Comparison of ENCODE assay signal across 9 cellular contexts in genomic region chr18:54776282-54776977, GRCh38. TPM values are rescaled to one million over a fixed set of nuclear protein-coding genes. Genes with fewer than 3 reads are reported as not detected.
DNase-seq lines count a peak whose midpoint lies in the region; ATAC-seq and TF ChIP-seq lines count a peak whose summit lies in the region.
"Had no signal": no experiment of that assay in that cellular context is flagged by ENCODE, and none has a peak within 500 bp of the region (broad histone marks: within the 10 kb centered on the region; RNA-seq: fewer than 3 reads in every experiment).

No MANE protein-coding gene starts in this region.

- intact Hi-C loops in lower lobe of right lung (cut with DNase I) (no loop called here), prostate gland (cut with DNase I) (no loop called here)

- H3K9me3 ChIP-seq in lower lobe of right lung (no peaks in the 10 kb centered on the region), prostate gland (no peaks in the 10 kb centered on the region)
- H3K9me3 ChIP-seq: thoracic aorta had no signal

- DNase-seq in UCSD-AML1 (lab: John Stamatoyannopoulos, UW; ENCODE audit: unreplicated experiment) (peak; percentile 41), lower lobe of right lung (no peak), prostate gland (ENCODE audit: low spot score) (no peak), GF-D8 (lab: John Stamatoyannopoulos, UW) (no peak)
- no peak for DNase-seq in activated naive CD4-positive, alpha-beta T cell (lab: John Stamatoyannopoulos, UW)

- H3K36me3 ChIP-seq in ACC112 (ENCODE audit: insufficient read depth, low read length) (no peaks in the 10 kb centered on the region), lower lobe of right lung (no peaks in the 10 kb centered on the region), prostate gland (no peaks in the 10 kb centered on the region)
- H3K36me3 ChIP-seq: thoracic aorta had no signal

- no peaks in the 10 kb centered on the region for H3K79me2 ChIP-seq in ACC112 (ENCODE audit: control insufficient read depth, insufficient read depth, low read length, unreplicated experiment)

- H2AFZ ChIP-seq in ACC112 (ENCODE audit: low read length, unreplicated experiment) = peak overlapping the region; percentile 85

- peak overlapping the region; percentile 46; the same call in 1 of the 2 replicates for H3K4me3 ChIP-seq in ACC112 (ENCODE audit: low read depth, low read length)
- no peak overlapping the region for H3K4me3 ChIP-seq in lower lobe of right lung
- H3K4me3 ChIP-seq in prostate gland = no peak overlapping the region
- H3K4me3 ChIP-seq: thoracic aorta had no signal

- TF ChIP-seq POLR2A in prostate gland (IDR thresholded peaks at IDR 0.05) = no peak

- H3K27me3 ChIP-seq in ACC112 (ENCODE audit: insufficient read depth, low read length) (no peaks in the 10 kb centered on the region), lower lobe of right lung (ENCODE audit: low read depth) (no peaks in the 10 kb centered on the region), prostate gland (replicated peaks; ENCODE audit: insufficient read depth) (no peaks in the 10 kb centered on the region)

- peaks cover 47% of the 10 kb centered on the region for H3K4me1 ChIP-seq in ACC112 (ENCODE audit: control insufficient read depth, insufficient read depth, low read length, unreplicated experiment)
- H3K4me1 ChIP-seq in lower lobe of right lung = no peaks in the 10 kb centered on the region
- H3K4me1 ChIP-seq in prostate gland (replicated peaks) = no peaks in the 10 kb centered on the region

- ATAC-seq in GM18870 (IDR thresholded peaks at IDR 0.05; ENCODE audit: unreplicated experiment) = peak; percentile 88
- peak; percentile 77 for ATAC-seq in HG03196 (IDR thresholded peaks at IDR 0.05; ENCODE audit: unreplicated experiment)
- ATAC-seq in lower lobe of right lung = peak; percentile 62 to 78

- peak overlapping the region; percentile 99 for H3K27ac ChIP-seq in ACC112 (ENCODE audit: low read depth, low read length)
- H3K27ac ChIP-seq in lower lobe of right lung = no peak overlapping the region
- H3K27ac ChIP-seq in prostate gland = peak overlapping the region in 1 of 2 donors; percentile 36
- H3K27ac ChIP-seq: thoracic aorta had no signal

- TF ChIP-seq CTCF in lower lobe of right lung (IDR thresholded peaks at IDR 0.05) (no peak), prostate gland (IDR thresholded peaks at IDR 0.05) (no peak)

- 85% methylated on average over 8 of the region's 8 CpGs for WGBS in prostate gland

RNA-seq across cellular contexts. Expression of gene RAB27B, which starts 51.8 kb away (rescaled TPM):
- total RNA-seq in lower lobe of right lung = 20.1 TPM
- 10 to 100 TPM; 10.7 to 60.2 TPM for total RNA-seq in prostate gland
